In genomic region chr22:42560781-42561180, GRCh38 we compare ENCODE assay signal across 8 cellular contexts. TPM values are rescaled to one million over a fixed set of nuclear protein-coding genes. Genes with fewer than 3 reads are reported as not detected.
DNase-seq lines count a peak whose midpoint lies in the region; ATAC-seq and TF ChIP-seq lines count a peak whose summit lies in the region.

No MANE protein-coding gene starts in this region.

- in situ Hi-C loops in ACHN (cut with HindIII; ENCODE audit: low pct_ligation_motif_present, low pct_unique_long_range_greater_than_20kb, low sequenced_read_pairs) = no loop called here

- DNase-seq in ACHN (peak; percentile 23), WTC11 (ENCODE audit: low spot score) (peak; percentile 45), iris pigment epithelial cell (ENCODE audit: low read depth) (peak; percentile 9)

- no peak overlapping the region for H3K27ac Mint-ChIP-seq in WTC11

- H3K4me3 Mint-ChIP-seq in WTC11 = no peak overlapping the region

- TF ChIP-seq CTCF in GM12875 (IDR thresholded peaks at IDR 0.05; ENCODE audit: borderline replicate concordance, insufficient read depth, low read depth, low read length) (peak; percentile 58), WTC11 (IDR thresholded peaks at IDR 0.05) (peak; percentile 70)

- peaks cover 45% of the 10 kb centered on the region for H3K27me3 Mint-ChIP-seq in WTC11 (ENCODE audit: low read depth)

- H3K4me3 ChIP-seq in GM12875 (ENCODE audit: low read depth, low read length) = no peak overlapping the region

- CTCF ChIA-PET in WTC11 (lab: Charles Lee) = interaction anchor here (0.6 to 2.8 kb wide), 12 partner anchors 9 to 386 kb away, joined by 3 to 15 read pairs (median 4); no protein-coding TSS in a partner anchor

- POLR2A ChIA-PET in WTC11 (lab: Charles Lee) = interaction anchor here (1.2 kb wide), 1 partner anchor 9 kb away, joined by 6 read pairs; no protein-coding TSS in a partner anchor

- ATAC-seq in WTC11 (peak; percentile 79), HG02798 (IDR thresholded peaks at IDR 0.05; ENCODE audit: poor library complexity, unreplicated experiment) (no peak), GM19455 (IDR thresholded peaks at IDR 0.05; ENCODE audit: unreplicated experiment) (no peak), GM21723 (IDR thresholded peaks at IDR 0.05; ENCODE audit: unreplicated experiment) (no peak), HG02571 (IDR thresholded peaks at IDR 0.05; ENCODE audit: unreplicated experiment) (no peak)

- no peaks in the 10 kb centered on the region for H3K9me3 Mint-ChIP-seq in WTC11

- H3K4me1 Mint-ChIP-seq in WTC11 = peaks cover 8% of the 10 kb centered on the region

- no peaks in the 10 kb centered on the region for H3K36me3 Mint-ChIP-seq in WTC11

TF ChIP-seq in WTC11, 78 proteins besides CTCF, POLR2A, EP300 and RAD21:
- TF ChIP-seq TEAD4 (CRISPR knock-in tag; IDR thresholded peaks at IDR 0.05) = no peak
- 0 out of 2 replicates have a peak, but pooled peaks have one; percentile 23 for TF ChIP-seq HMGXB4 (CRISPR knock-in tag; IDR thresholded peaks at IDR 0.05)
- no peak for TF ChIP-seq MYBL2 (CRISPR knock-in tag; IDR thresholded peaks at IDR 0.05)
TF ChIP-seq in WTC11: peak in this region for 1.

RNA-seq across cellular contexts. Expression of gene SERHL2, which starts 7.0 kb away (rescaled TPM):
- 0.37 to 1.1 TPM (median 0.92 TPM) in 3 replicates for total RNA-seq in WTC11 (2021)

RNA-seq across cellular contexts. Expression of gene RRP7A, which starts 41.2 kb away (rescaled TPM):
- total RNA-seq in WTC11 (2021) = 72.9 to 95.0 TPM (median 76.5 TPM) in 3 replicates

RNA-seq across cellular contexts. Expression of gene POLDIP3, which starts 53.9 kb away (rescaled TPM):
- total RNA-seq in WTC11 (2021) = 73.2 to 88.7 TPM (median 82.1 TPM) in 3 replicates
